ENCODE assay signal across 20 cellular contexts in the genomic region with DNA sequence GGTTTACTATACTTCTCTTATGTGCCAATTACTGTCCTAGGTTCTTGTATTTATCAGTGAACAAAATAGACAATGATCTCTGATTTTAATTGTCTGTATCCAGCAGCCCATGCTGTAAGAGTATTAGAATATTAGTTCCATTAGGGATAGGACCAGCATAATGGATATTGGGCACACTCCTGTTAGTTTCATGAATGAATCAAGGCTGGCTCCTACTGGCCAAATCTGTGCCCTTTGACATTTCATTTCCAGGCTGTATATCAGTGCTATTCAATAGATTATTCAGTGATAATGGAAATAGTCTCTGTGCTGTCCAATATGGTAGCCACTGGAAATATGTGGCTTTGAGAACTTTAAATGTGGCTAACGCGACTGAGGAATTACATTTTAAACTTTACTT.
"Had no signal": no experiment of that assay in that cellular context is flagged by ENCODE, and none has a peak within 500 bp of the region (broad histone marks: within the 10 kb centered on the region; RNA-seq: fewer than 3 reads in every experiment).

No MANE protein-coding gene starts in this region.

- H3K27me3 ChIP-seq: heart left ventricle, neutrophil, sigmoid colon, stomach, transverse colon had no signal

- H3K4me1 Mint-ChIP-seq: naive thymus-derived CD8-positive, alpha-beta T cell had no signal

- H3K9me3 ChIP-seq: heart left ventricle, mucosa of descending colon, neutrophil, sigmoid colon, stomach, thoracic aorta, transverse colon had no signal

- ATAC-seq: esophagus mucosa; heart left ventricle; mucosa of descending colon; naive thymus-derived CD8-positive, alpha-beta T cell had no signal

- H3K27ac ChIP-seq: coronary artery, heart left ventricle, neutrophil, sigmoid colon, skin epidermis, stomach, thoracic aorta, transverse colon had no signal

- H3K4me1 ChIP-seq: heart left ventricle, sigmoid colon, stomach, transverse colon had no signal

- DNase-seq: effector CD8-positive, alpha-beta T cell; heart left ventricle; hypothalamus; kidney glomerular epithelial cell; mammary epithelial cell; mucosa of descending colon; naive thymus-derived CD8-positive, alpha-beta T cell; posterior cingulate gyrus; sigmoid colon; stimulated activated CD4-positive, alpha-beta T cell treated with anti-CD3 and anti-CD28 coated beads, Interleukin-2, amount 100 ng/mL, for 24 hours; stimulated activated CD4-positive, alpha-beta T cell treated with anti-CD3 and anti-CD28 coated beads, Interleukin-4, amount 100 ng/mL, for 4 hours; stimulated activated naive CD4-positive, alpha-beta T cell; stomach; substantia nigra; transverse colon had no signal

- H3K36me3 ChIP-seq: heart left ventricle, neutrophil, sigmoid colon, stomach, thoracic aorta, transverse colon had no signal

- H3K4me3 Mint-ChIP-seq: naive thymus-derived CD8-positive, alpha-beta T cell had no signal

- H3K27ac Mint-ChIP-seq: naive thymus-derived CD8-positive, alpha-beta T cell had no signal

- H3K4me3 ChIP-seq: coronary artery, heart left ventricle, mucosa of descending colon, sigmoid colon, skin epidermis, stomach, thoracic aorta, transverse colon had no signal
